In the genomic region with DNA sequence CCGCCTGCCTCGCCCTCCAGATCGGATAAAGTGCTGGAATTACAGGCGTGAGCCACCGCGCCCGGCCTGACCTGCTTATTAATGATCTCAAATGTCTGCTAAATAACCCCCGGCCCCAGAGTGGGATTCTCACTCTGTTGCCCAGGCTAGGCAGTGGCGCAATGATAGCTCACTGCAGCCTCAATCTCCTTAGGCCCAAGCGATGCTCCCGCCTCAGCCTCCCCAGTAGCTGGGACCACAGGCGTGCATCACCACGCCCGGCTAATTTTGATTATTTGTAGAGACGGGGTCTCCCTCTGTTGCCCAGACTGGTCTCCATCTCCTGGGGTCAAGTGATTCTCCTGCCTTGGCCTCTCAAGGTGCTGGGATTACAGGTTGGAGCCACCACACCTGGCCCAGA, we compare ENCODE assay signal across 8 cellular contexts. TPM values are rescaled to one million over a fixed set of nuclear protein-coding genes. Genes with fewer than 3 reads are reported as not detected.
A peak's percentile ranks its signal among the peaks of the same experiment; 100 is the strongest.
DNase-seq lines count a peak whose midpoint lies in the region; ATAC-seq and TF ChIP-seq lines count a peak whose summit lies in the region.

No MANE protein-coding gene starts in this region.

- POLR2A ChIA-PET in IMR-90 (lab: Charles Lee; ENCODE audit: unreplicated experiment): interaction anchor here (0.7 to 1.0 kb wide), 3 partner anchors 28 to 213 kb away, joined by 3 to 17 read pairs (median 6); no protein-coding TSS in a partner anchor

- no peak overlapping the region for H3K4ac ChIP-seq in IMR-90 (ENCODE audit: low read depth, low read length)

- H3K4me1 ChIP-seq in BE2C: peaks cover 12% of the 10 kb centered on the region
- peaks cover 31% of the 10 kb centered on the region for H3K4me1 ChIP-seq in IMR-90 (ENCODE audit: control insufficient read depth, insufficient read depth, low read length)
- no peaks in the 10 kb centered on the region for H3K4me1 ChIP-seq in aorta (ENCODE audit: control insufficient read depth in 1 of 2, insufficient read depth in 2 of 2, low read length in 2 of 2)

- no peak overlapping the region for H3K14ac ChIP-seq in IMR-90 (replicated peaks; ENCODE audit: low read depth, low read length)

- H2BK20ac ChIP-seq in IMR-90 (ENCODE audit: low read depth, low read length): no peak overlapping the region

- no peaks in the 10 kb centered on the region for H3K9me1 ChIP-seq in IMR-90 (ENCODE audit: insufficient read depth, low read length)

- H4K8ac ChIP-seq in IMR-90 (ENCODE audit: low read depth in 2 of 2, low read length in 2 of 2): peak overlapping the region; percentile 22 to 84; a peak in 2 of 4 replicates

- no peak overlapping the region for H4K91ac ChIP-seq in IMR-90 (ENCODE audit: insufficient read depth, low read depth, low read length)

- no peak for TF ChIP-seq CTCF in BE2C (IDR thresholded peaks at IDR 0.05; ENCODE audit: low read depth, low read length)
- no peak for TF ChIP-seq CTCF in IMR-90 (conservative IDR thresholded peaks at IDR 0.05; ENCODE audit: low read depth, low read length)
- TF ChIP-seq CTCF in brain (conservative IDR thresholded peaks at IDR 0.05): no peak
- no peak for TF ChIP-seq CTCF in neural cell (IDR thresholded peaks at IDR 0.05; ENCODE audit: poor library complexity, severe bottlenecking)

- H3K36me3 ChIP-seq in BE2C: peaks cover 12% of the 10 kb centered on the region
- H3K36me3 ChIP-seq in IMR-90 (ENCODE audit: control insufficient read depth, insufficient read depth, low read length): no peaks in the 10 kb centered on the region; the same call in 1 of the 2 replicates
- H3K36me3 ChIP-seq in neural cell (ENCODE audit: insufficient read depth, low read length): no peaks in the 10 kb centered on the region
- no peaks in the 10 kb centered on the region for H3K36me3 ChIP-seq in aorta (ENCODE audit: control insufficient read depth in 1 of 2, insufficient read depth in 2 of 2, low read length in 1 of 2)

- no peak overlapping the region for H3K56ac ChIP-seq in IMR-90 (ENCODE audit: extremely low read depth, insufficient read depth, low read length)

- H2BK5ac ChIP-seq in IMR-90 (ENCODE audit: low read depth, low read length, poor library complexity, severe bottlenecking): no peak overlapping the region

- dilution Hi-C loops in IMR-90 (cut with HindIII; ENCODE audit: low sequenced_read_pairs, unreplicated experiment): no loop called here

- intact Hi-C loops in IMR-90 (cut with micrococcal nuclease) (loop anchor here (2.0 kb wide), 2 partner anchors 232 to 314 kb away; partner anchors contain the start of gene ARID3A), aorta (cut with DNase I) (no loop called here)

- no peak overlapping the region for H3K18ac ChIP-seq in IMR-90 (ENCODE audit: low read depth, low read length)

- peak overlapping the region; percentile 95 for H2AFZ ChIP-seq in IMR-90 (replicated peaks; ENCODE audit: low read length, poor library complexity)
- H2AFZ ChIP-seq in neural cell (ENCODE audit: low read depth, low read length): peak overlapping the region; percentile 14

- peaks cover 4% of the 10 kb centered on the region for H3F3A ChIP-seq in neural cell (ENCODE audit: insufficient read depth, low read length, poor library complexity, severe bottlenecking)

- no peak overlapping the region for H3K9ac ChIP-seq in IMR-90 (ENCODE audit: low read depth, low read length)
- H3K9ac ChIP-seq in neural cell (ENCODE audit: low read length): peak overlapping the region; percentile 82

- no peak overlapping the region for H2BK120ac ChIP-seq in IMR-90 (ENCODE audit: low read depth, low read length)

- CTCF ChIA-PET in IMR-90 (lab: Yijun Ruan, JAX): interaction anchor here (0.8 kb wide), 1 partner anchor 26 kb away, joined by 3 read pairs; no protein-coding TSS in a partner anchor

- H3K27me3 Mint-ChIP-seq in brain: no peaks in the 10 kb centered on the region

- ATAC-seq in IMR-90 (ENCODE audit: low read depth) (no peak), GM18498 (IDR thresholded peaks at IDR 0.05; ENCODE audit: unreplicated experiment) (no peak), aorta (ENCODE audit: low FRiP score) (no peak), HG03139 (IDR thresholded peaks at IDR 0.05; ENCODE audit: unreplicated experiment) (no peak)

- in situ Hi-C loops in IMR-90 (cut with MboI; ENCODE audit: low sequenced_read_pairs): no loop called here

- peaks cover 6% of the 10 kb centered on the region for H3K79me2 ChIP-seq in neural cell (replicated peaks; ENCODE audit: insufficient read depth, low read length)

- no peaks in the 10 kb centered on the region for H3K27me3 ChIP-seq in BE2C
- H3K27me3 ChIP-seq in IMR-90 (ENCODE audit: control insufficient read depth, insufficient read depth, low read length): no peaks in the 10 kb centered on the region
- H3K27me3 ChIP-seq in neural cell (ENCODE audit: insufficient read depth, low read depth, low read length): no peaks in the 10 kb centered on the region
- no peaks in the 10 kb centered on the region for H3K27me3 ChIP-seq in aorta (ENCODE audit: control insufficient read depth in 1 of 2, insufficient read depth in 2 of 2, low read length in 1 of 2)

- no peak for DNase-seq in BE2C
- DNase-seq in IMR-90: no peak
- DNase-seq in T-helper 9 cell: no peak
- DNase-seq in aorta: no peak

- H3K9me3 ChIP-seq in BE2C (no peaks in the 10 kb centered on the region), IMR-90 (ENCODE audit: control insufficient read depth, insufficient read depth, low read length) (no peaks in the 10 kb centered on the region), neural cell (ENCODE audit: low read length) (no peaks in the 10 kb centered on the region), aorta (ENCODE audit: control insufficient read depth, low read length) (no peaks in the 10 kb centered on the region)

- H3K4me2 ChIP-seq in IMR-90 (ENCODE audit: low read depth, low read length) (no peak overlapping the region; the same call in 1 of the 2 replicates), neural cell (ENCODE audit: low read length) (peak overlapping the region; percentile 80)

- 0 out of 2 replicates have a peak overlapping the region, but pooled peaks have one; percentile 33 for H2AK5ac ChIP-seq in IMR-90 (ENCODE audit: low read depth, low read length)

- H2AK9ac ChIP-seq in IMR-90 (replicated peaks; ENCODE audit: low read depth, low read length, poor library complexity): peak overlapping the region; percentile 68

- H4K20me1 ChIP-seq in IMR-90 (ENCODE audit: insufficient read depth, low read length) (peaks cover 15% of the 10 kb centered on the region), neural cell (ENCODE audit: insufficient read depth) (no peaks in the 10 kb centered on the region)

- TF ChIP-seq RAD21 in IMR-90 (IDR thresholded peaks at IDR 0.05; ENCODE audit: low read length): no peak
- no peak for TF ChIP-seq RAD21 in neural cell (conservative IDR thresholded peaks at IDR 0.05)

- WGBS in IMR-90 (ENCODE audit: extremely low coverage in 2 of 2, insufficient read length in 1 of 2), 2 experiments: 64% methylated on average over 13 of the region's 15 CpGs; no CpG with 5 or more reads in 1 of the 2 experiments
- 64% methylated on average over 15 of the region's 15 CpGs for WGBS in aorta, 2 donors

- H3K9me2 ChIP-seq in neural cell (ENCODE audit: insufficient read depth, low read length): no peaks in the 10 kb centered on the region

- TF ChIP-seq EP300 in neural cell (conservative IDR thresholded peaks at IDR 0.05; ENCODE audit: poor library complexity, severe bottlenecking): no peak

- no peak overlapping the region for H2BK15ac ChIP-seq in IMR-90 (ENCODE audit: low read depth, low read length)

- H3K27ac Mint-ChIP-seq in brain: peak overlapping the region in 4 of 5 experiments; percentile 99

- 0 out of 2 replicates have a peak overlapping the region, but pooled peaks have one; percentile 5 for H3K23ac ChIP-seq in IMR-90 (ENCODE audit: low read depth, low read length)

- no peak for TF ChIP-seq POLR2A in IMR-90 (IDR thresholded peaks at IDR 0.05; ENCODE audit: low read depth, low read length)

- H3K4me1 Mint-ChIP-seq in brain: peaks cover 41% of the 10 kb centered on the region

- no peaks in the 10 kb centered on the region for H3K9me3 Mint-ChIP-seq in brain

- H3K27ac ChIP-seq in IMR-90 (ENCODE audit: insufficient read depth, low read length) (no peak overlapping the region), neural cell (ENCODE audit: low read length) (peak overlapping the region; percentile 73), aorta (ENCODE audit: low read depth in 1 of 2, low read length in 2 of 2) (no peak overlapping the region)

- BruUV-seq in IMR-90 (replicated peaks; lab: Mats Ljungman, UMichigan): no TSS peak

- no peak overlapping the region for H4K5ac ChIP-seq in IMR-90 (ENCODE audit: low read depth, low read length)

- peak overlapping the region; percentile 80 to 96 (median 92) for H3K4me3 Mint-ChIP-seq in brain

- H3K36me3 Mint-ChIP-seq in brain: no peaks in the 10 kb centered on the region

- H3K79me1 ChIP-seq in IMR-90 (ENCODE audit: low read depth in 1 of 2, low read length in 2 of 2): peaks cover 8 to 45% of the 10 kb centered on the region in 2 experiments; a peak in 2 of 4 replicates

- H3K4me3 ChIP-seq in BE2C (ENCODE audit: low read depth, low read length): peak overlapping the region; percentile 76
- no peak overlapping the region for H3K4me3 ChIP-seq in IMR-90 (ENCODE audit: insufficient read depth, low read depth, low read length)
- H3K4me3 ChIP-seq in neural cell (ENCODE audit: low read length): peak overlapping the region; percentile 88
- H3K4me3 ChIP-seq in aorta (ENCODE audit: low read length in 2 of 2): no peak overlapping the region

RNA-seq across cellular contexts. Expression of gene ATP5F1D, which starts 0.6 kb away (rescaled TPM):
- polyA plus RNA-seq in BE2C (2012; ENCODE audit: insufficient read depth, insufficient read length, low read depth): 658 TPM
- total RNA-seq in IMR-90 (2012; rRNA removed): 7.3 and 13.6 TPM in 2 replicates
- 140 and 189 TPM in 2 replicates for polyA plus RNA-seq in IMR-90 (2012; rRNA removed)
- polyA plus RNA-seq in IMR-90 (2012; cell fraction: cytosol; rRNA removed): 348 and 386 TPM in 2 replicates
- polyA plus RNA-seq in IMR-90 (2012; cell fraction: nucleus; rRNA removed; ENCODE audit: low replicate concordance): 72.4 and 213 TPM in 2 replicates
- polyA plus RNA-seq in brain (ENCODE audit: insufficient read depth, low read depth, low replicate concordance): 365 TPM
- 22.8 and 47.8 TPM in 2 replicates for polyA plus RNA-seq in neural cell
- 9.0 and 13.3 TPM in 2 replicates for polyA minus RNA-seq in neural cell
- total RNA-seq in aorta: 100 to 1,000 TPM in 1 of 2 donors, 10 to 100 TPM in 1; 92.8 to 102 TPM
- polyA plus RNA-seq in aorta: 100 to 1,000 TPM; 131 to 164 TPM

RNA-seq across cellular contexts. Expression of gene CBARP, which starts 3.1 kb away (rescaled TPM):
- polyA plus RNA-seq in BE2C (2012; ENCODE audit: insufficient read depth, insufficient read length, low read depth): 23.0 TPM
- 0.18 and 0.56 TPM in 2 replicates for total RNA-seq in IMR-90 (2012; rRNA removed)
- 3.9 and 8.5 TPM in 2 replicates for polyA plus RNA-seq in IMR-90 (2012; rRNA removed)
- polyA plus RNA-seq in IMR-90 (2012; cell fraction: cytosol; rRNA removed): 3.2 and 7.9 TPM in 2 replicates
- polyA plus RNA-seq in IMR-90 (2012; cell fraction: nucleus; rRNA removed; ENCODE audit: low replicate concordance): 24.1 and 64.4 TPM in 2 replicates
- polyA plus RNA-seq in brain (ENCODE audit: insufficient read depth, low read depth, low replicate concordance): 11.2 TPM
- 18.2 and 24.5 TPM in 2 replicates for polyA plus RNA-seq in neural cell
- 16.6 and 21.7 TPM in 2 replicates for polyA minus RNA-seq in neural cell
- 1 to 10 TPM; 3.0 to 3.7 TPM for total RNA-seq in aorta
- polyA plus RNA-seq in aorta: 1 to 10 TPM in 1 of 2 donors, under 1 TPM in 1; 0.88 to 1.1 TPM

RNA-seq across cellular contexts. Expression of gene MIDN, which starts 7.5 kb away (rescaled TPM):
- polyA plus RNA-seq in BE2C (2012; ENCODE audit: insufficient read depth, insufficient read length, low read depth): 186 TPM
- total RNA-seq in IMR-90 (2012; rRNA removed) (2.2 and 2.5 TPM in 2 replicates), aorta (100 to 1,000 TPM; 112 to 121 TPM)
- polyA plus RNA-seq in IMR-90 (2012; rRNA removed) (24.1 and 26.0 TPM in 2 replicates), brain (ENCODE audit: insufficient read depth, low read depth, low replicate concordance) (79.7 TPM), neural cell (24.8 and 28.3 TPM in 2 replicates), aorta (10 to 100 TPM; 11.8 to 27.4 TPM)
- 39.2 and 47.7 TPM in 2 replicates for polyA plus RNA-seq in IMR-90 (2012; cell fraction: cytosol; rRNA removed)
- polyA plus RNA-seq in IMR-90 (2012; cell fraction: nucleus; rRNA removed; ENCODE audit: low replicate concordance): 97.0 and 144 TPM in 2 replicates
- polyA minus RNA-seq in neural cell: 56.4 and 57.9 TPM in 2 replicates

RNA-seq across cellular contexts. Expression of gene CIRBP, which starts 28.2 kb away (rescaled TPM):
- polyA plus RNA-seq in BE2C (2012; ENCODE audit: insufficient read depth, insufficient read length, low read depth): 385 TPM
- 226 and 299 TPM in 2 replicates for total RNA-seq in IMR-90 (2012; rRNA removed)
- polyA plus RNA-seq in IMR-90 (2012; rRNA removed): 405 and 542 TPM in 2 replicates
- 562 and 617 TPM in 2 replicates for polyA plus RNA-seq in IMR-90 (2012; cell fraction: cytosol; rRNA removed)
- polyA plus RNA-seq in IMR-90 (2012; cell fraction: nucleus; rRNA removed; ENCODE audit: low replicate concordance): 2,129 and 2,924 TPM in 2 replicates
- 617 TPM for polyA plus RNA-seq in brain (ENCODE audit: insufficient read depth, low read depth, low replicate concordance)
- 1,663 and 1,665 TPM in 2 replicates for polyA plus RNA-seq in neural cell
- polyA minus RNA-seq in neural cell: 542 and 651 TPM in 2 replicates
- 100 to 1,000 TPM; 391 to 397 TPM for total RNA-seq in aorta
- polyA plus RNA-seq in aorta: 1,000 to 10,000 TPM in 1 of 2 donors, 100 to 1,000 TPM in 1; 252 to 1,634 TPM

RNA-seq across cellular contexts. Expression of gene FAM174C, which starts 34.4 kb away (rescaled TPM):
- polyA plus RNA-seq in BE2C (2012; ENCODE audit: insufficient read depth, insufficient read length, low read depth): 224 TPM
- total RNA-seq in IMR-90 (2012; rRNA removed) (7.5 and 10.6 TPM in 2 replicates), aorta (10 to 100 TPM; 21.9 to 23.3 TPM)
- polyA plus RNA-seq in IMR-90 (2012; rRNA removed) (61.8 and 93.4 TPM in 2 replicates), brain (ENCODE audit: insufficient read depth, low read depth, low replicate concordance) (60.8 TPM), neural cell (21.7 and 28.4 TPM in 2 replicates), aorta (10 to 100 TPM; 43.8 to 68.8 TPM)
- 94.9 and 135 TPM in 2 replicates for polyA plus RNA-seq in IMR-90 (2012; cell fraction: cytosol; rRNA removed)
- polyA plus RNA-seq in IMR-90 (2012; cell fraction: nucleus; rRNA removed; ENCODE audit: low replicate concordance): 46.6 and 93.7 TPM in 2 replicates
- polyA minus RNA-seq in neural cell: 5.1 and 7.5 TPM in 2 replicates

Comparison
In these comparisons a context has a peak if more than half of its experiments do, and no peak if none do; other contexts are left out.
1. H3K4me3 ChIP-seq: peak in BE2C (single experiment) and neural cell (single experiment); none in IMR-90 (single experiment) and aorta (0 of 2).